Comparison of ENCODE assay signal across 19 cellular contexts in the genomic region with DNA sequence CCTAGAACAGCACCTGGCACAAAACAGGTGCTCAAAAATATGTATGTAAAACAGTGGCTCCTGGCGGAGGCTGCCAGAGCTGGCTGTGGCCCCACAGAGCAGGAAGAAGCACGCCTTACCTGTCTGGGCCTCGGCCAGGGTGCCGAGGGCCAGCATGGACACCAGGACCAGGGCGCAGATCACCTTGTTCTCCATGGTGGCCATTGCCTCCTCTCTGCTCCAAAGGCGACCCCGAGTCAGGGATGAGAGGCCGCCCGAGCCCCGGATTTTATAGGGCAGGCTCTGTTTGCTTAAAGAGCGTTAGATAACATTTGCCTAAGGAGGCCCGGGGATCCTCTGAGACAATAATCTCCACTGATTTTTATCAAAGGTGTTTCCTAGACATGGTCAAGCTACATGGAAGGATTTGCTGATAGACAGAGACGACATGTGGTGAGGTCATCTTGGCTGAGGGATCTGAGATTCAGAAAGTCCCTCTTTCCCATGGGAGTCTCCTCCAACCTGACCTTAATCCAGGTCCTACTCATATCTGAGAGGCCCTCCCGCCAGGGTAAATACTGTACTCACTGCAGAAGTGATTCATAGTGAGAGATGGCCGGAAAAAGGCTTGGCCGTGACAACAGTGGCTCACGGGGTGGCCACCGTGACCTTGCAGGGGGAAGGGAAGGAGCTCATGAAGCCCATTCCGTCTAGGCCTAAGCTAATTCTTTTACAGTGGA. TPM values are rescaled to one million over a fixed set of nuclear protein-coding genes. Genes with fewer than 3 reads are reported as not detected.
DNase-seq lines count a peak whose midpoint lies in the region; ATAC-seq lines count a peak whose summit lies in the region.
"Had no signal": no experiment of that assay in that cellular context is flagged by ENCODE, and none has a peak within 500 bp of the region (broad histone marks: within the 10 kb centered on the region; RNA-seq: fewer than 3 reads in every experiment).

Gene TFF1, minus strand, starts transcription at position 244 of the 719 bp plus-strand sequence. Its CDS starts 40 bp downstream, at position 204.

- H3K27ac Mint-ChIP-seq in effector memory CD8-positive, alpha-beta T cell = no peak within 1 kb of the TSS
- H3K27ac Mint-ChIP-seq: endodermal cell had no signal

- peaks cover 8 to 22% of the 10 kb centered on the region in 2 donors for H3K27me3 Mint-ChIP-seq in effector memory CD8-positive, alpha-beta T cell

- no peaks in the 10 kb centered on the region for H3K27me3 ChIP-seq in BLaER1
- H3K27me3 ChIP-seq: body of pancreas had no signal

- DNase-seq in HuH-7.5 (ENCODE audit: low spot score) = peak; percentile 62
- DNase-seq in mucosa of gallbladder (ENCODE audit: low spot score) = peak; percentile 50
- no peak for DNase-seq in effector memory CD8-positive, alpha-beta T cell
- no peak for DNase-seq in GM19240 (ENCODE audit: insufficient read length, low spot score)
- DNase-seq in germinal center (ENCODE audit: low spot score) = no peak
- DNase-seq: activated gamma-delta T cell treated with Interleukin-2 at 50 U/mL for 16 hours, DND-41, endodermal cell, NCI-H1105 treated with DMSO at 0.1 percent for 48 hours, NCI-H510A had no signal

- H3K4me1 Mint-ChIP-seq in effector memory CD8-positive, alpha-beta T cell (ENCODE audit: low read depth in 2 of 2) = peaks cover 0 to 11% of the 10 kb centered on the region in 2 donors

- no peak for ATAC-seq in effector memory CD8-positive, alpha-beta T cell (replicated peaks)
- no peak for ATAC-seq in HG03378 (IDR thresholded peaks at IDR 0.05; ENCODE audit: unreplicated experiment)
- ATAC-seq: body of pancreas, gastroesophageal sphincter, Right ventricle myocardium inferior had no signal

- peak within 1 kb of the TSS; percentile 81 for H3K4me2 ChIP-seq in BLaER1

- H4K20me1 ChIP-seq in BLaER1 = no peaks in the 10 kb centered on the region

- no peak within 1 kb of the TSS for H3K4me3 Mint-ChIP-seq in effector memory CD8-positive, alpha-beta T cell
- H3K4me3 Mint-ChIP-seq: endodermal cell had no signal

- no peaks in the 10 kb centered on the region for H3K9me3 Mint-ChIP-seq in effector memory CD8-positive, alpha-beta T cell
- H3K9me3 Mint-ChIP-seq: endodermal cell had no signal

- no peaks in the 10 kb centered on the region for H3K36me3 ChIP-seq in BLaER1
- H3K36me3 ChIP-seq: gastroesophageal sphincter had no signal

- H3K9ac ChIP-seq in BLaER1 = no peak within 1 kb of the TSS
- H3K9ac ChIP-seq: parathyroid adenoma had no signal

- H3K4me1 ChIP-seq in BLaER1 = peaks cover 79% of the 10 kb centered on the region
- H3K4me1 ChIP-seq: body of pancreas, gastroesophageal sphincter, parathyroid adenoma had no signal

- H3K9me3 ChIP-seq in BLaER1 = no peaks in the 10 kb centered on the region
- H3K9me3 ChIP-seq: body of pancreas, gastroesophageal sphincter had no signal

- H3K27ac ChIP-seq in BLaER1 (no peak within 1 kb of the TSS), adipose tissue (ENCODE audit: low read depth, low read length) (no peak within 1 kb of the TSS)
- H3K27ac ChIP-seq: body of pancreas, gastroesophageal sphincter, parathyroid adenoma had no signal

- no peak within 1 kb of the TSS for H3K4me3 ChIP-seq in BLaER1
- H3K4me3 ChIP-seq: body of pancreas, gastroesophageal sphincter had no signal

- peaks cover 5% of the 10 kb centered on the region for H3K36me3 Mint-ChIP-seq in effector memory CD8-positive, alpha-beta T cell (ENCODE audit: insufficient read depth)

- WGBS in adipose tissue, 3 donors = 77 to 85% (median 82%) methylated on average over 19 of the region's 19 CpGs

RNA-seq across cellular contexts. Expression of gene TFF1, which starts in this region (rescaled TPM):
- 100 to 1,000 TPM in 1 of 3 donors, 10 to 100 TPM in 1, 1 to 10 TPM in 1; 2.9 to 931 (median 66.4) TPM for polyA plus RNA-seq in adipose tissue
- 241 TPM for total RNA-seq in mucosa of gallbladder
- total RNA-seq: activated CD8-positive, alpha-beta memory T cell treated with anti-CD3 and anti-CD28 coated beads for 36 hours; gastroesophageal sphincter; Right ventricle myocardium inferior; temporal lobe had no signal

Comparison
In these comparisons a context has a peak if more than half of its experiments do, and no peak if none do; other contexts are left out.
1. DNase-seq: peak in HuH-7.5 (single experiment) and mucosa of gallbladder (single experiment); none in effector memory CD8-positive, alpha-beta T cell (0 of 3), GM19240 (single experiment) and germinal center (single experiment).